17 cellular contexts compared by ENCODE assay signal in the genomic region with DNA sequence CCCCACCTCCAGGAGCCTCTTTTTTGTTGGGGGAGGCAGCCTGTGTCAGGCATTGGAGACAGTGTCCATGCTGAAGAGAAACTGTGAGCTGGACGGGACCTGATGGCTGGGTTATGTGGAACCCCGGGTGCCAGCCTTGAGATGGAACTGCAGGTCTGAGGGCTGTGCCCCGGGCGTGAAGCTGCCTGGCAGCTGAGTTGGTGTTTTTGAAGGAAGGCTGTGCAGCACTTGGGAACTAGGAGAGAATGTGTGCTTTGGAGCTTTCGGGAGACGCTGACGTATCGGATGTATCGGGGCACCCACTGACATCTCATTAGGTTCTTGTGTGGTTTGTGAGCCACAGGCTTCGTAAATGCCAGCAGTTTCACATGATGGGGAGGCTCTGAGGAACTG.
"Had no signal": no experiment of that assay in that cellular context is flagged by ENCODE, and none has a peak within 500 bp of the region (broad histone marks: within the 10 kb centered on the region; RNA-seq: fewer than 3 reads in every experiment).

No MANE protein-coding gene starts in this region.

- H3K4me3 Mint-ChIP-seq: activated CD4-positive, alpha-beta T cell treated with anti-CD3 and anti-CD28 coated beads, Interleukin-2, amount 10 ng/mL, durations not matched to agents 7 days and 5 days; activated naive CD4-positive, alpha-beta T cell treated with anti-CD3 and anti-CD28 coated beads for 36 hours had no signal

- H3K36me3 Mint-ChIP-seq: T-cell had no signal

- H3K9me3 Mint-ChIP-seq: activated CD4-positive, alpha-beta T cell treated with anti-CD3 and anti-CD28 coated beads, Interleukin-2, amount 10 ng/mL, durations not matched to agents 7 days and 5 days; activated naive CD4-positive, alpha-beta T cell treated with anti-CD3 and anti-CD28 coated beads for 36 hours; T-cell had no signal

- H3K36me3 ChIP-seq: heart left ventricle, left lung, pancreas had no signal

- H3K27ac ChIP-seq: body of pancreas, heart left ventricle, left lung, pancreas had no signal

- H3K4me3 ChIP-seq: body of pancreas, heart left ventricle, left lung, pancreas had no signal

- ATAC-seq: body of pancreas, heart left ventricle, left lung, pancreas, SK-N-SH treated with all-trans-retinoic acid at 6 μM for 48 hours, T-cell had no signal

- DNase-seq: activated CD4-positive, alpha-beta T cell treated with anti-CD3 and anti-CD28 coated beads, Interleukin-2, amount 10 ng/mL, durations not matched to agents 7 days and 5 days; activated naive CD4-positive, alpha-beta T cell treated with anti-CD3 and anti-CD28 coated beads for 36 hours; activated T-cell treated with anti-CD3 and anti-CD28 coated beads for 4 hours; body of pancreas; central memory CD4-positive, alpha-beta T cell; erythroblast; foreskin melanocyte; heart left ventricle; kidney; left lung; midbrain; pancreas; stimulated activated CD8-positive, alpha-beta memory T cell treated with anti-CD3 and anti-CD28 coated beads, Interleukin-4, amount 100 ng/mL, for 48 hours; stimulated activated naive CD4-positive, alpha-beta T cell; T-cell; T1000 had no signal

- H3K9me3 ChIP-seq: body of pancreas, heart left ventricle, left lung, pancreas had no signal

- H3K27ac Mint-ChIP-seq: activated CD4-positive, alpha-beta T cell treated with anti-CD3 and anti-CD28 coated beads, Interleukin-2, amount 10 ng/mL, durations not matched to agents 7 days and 5 days; activated naive CD4-positive, alpha-beta T cell treated with anti-CD3 and anti-CD28 coated beads for 36 hours; T-cell had no signal
